Comparison of ENCODE assay signal across 1 cellular context in genomic region chr4:19776929-19777328, GRCh38.
TF ChIP-seq lines count a peak whose summit lies in the region.

No MANE protein-coding gene starts in this region.

TF ChIP-seq in HCT116, 20 proteins besides CTCF, POLR2A, EP300 and RAD21 (continued from another document):
- TF ChIP-seq REST (IDR thresholded peaks at IDR 0.05; ENCODE audit: low read depth) (no peak), JUND (IDR thresholded peaks at IDR 0.05) (no peak), EZH2phosphoT487 (IDR thresholded peaks at IDR 0.05; ENCODE audit: borderline replicate concordance) (no peak), MAX (IDR thresholded peaks at IDR 0.05) (no peak)
